12 cellular contexts compared by ENCODE assay signal in the genomic region with DNA sequence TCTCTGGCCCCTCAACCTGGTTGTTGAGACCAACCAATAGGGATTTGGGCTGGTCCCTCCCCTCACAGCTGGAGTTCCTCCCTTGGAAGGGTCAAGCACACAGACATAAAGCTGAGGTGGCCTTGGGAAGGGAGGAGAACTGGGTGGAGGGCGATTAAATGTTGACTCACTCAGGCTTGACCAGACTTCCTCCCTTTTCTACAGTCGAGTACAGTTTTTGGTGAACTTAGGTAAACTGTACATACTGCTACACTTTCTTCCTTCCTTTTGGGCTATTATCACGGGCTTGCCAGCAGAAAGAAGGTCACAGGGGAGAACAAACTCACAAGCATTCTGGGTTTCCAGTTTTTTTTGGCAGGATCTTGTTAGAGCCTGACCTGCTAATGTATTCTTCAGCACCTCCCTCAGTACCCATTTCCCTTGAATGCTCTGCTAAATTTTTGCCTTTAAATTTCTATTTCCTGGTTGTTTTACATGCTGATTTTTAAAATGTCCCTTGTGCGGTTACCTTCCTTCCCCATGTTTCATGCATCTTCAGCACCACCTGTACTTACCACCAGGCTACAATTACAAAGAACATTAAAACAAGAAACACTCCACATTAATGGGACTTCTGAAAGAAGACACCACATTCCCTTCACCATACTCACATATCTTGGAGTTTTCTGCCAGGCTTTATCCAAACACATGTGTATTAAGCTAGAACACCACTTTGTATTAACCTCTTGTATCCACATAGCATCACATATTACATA.
A peak's percentile ranks its signal among the peaks of the same experiment; 100 is the strongest.
DNase-seq lines count a peak whose midpoint lies in the region; ATAC-seq and TF ChIP-seq lines count a peak whose summit lies in the region.
"Had no signal": no experiment of that assay in that cellular context is flagged by ENCODE, and none has a peak within 500 bp of the region (broad histone marks: within the 10 kb centered on the region; RNA-seq: fewer than 3 reads in every experiment).

No MANE protein-coding gene starts in this region.

- H3K4me3 Mint-ChIP-seq in T-helper 17 cell, result no peak overlapping the region
- H3K4me3 Mint-ChIP-seq: neural crest cell, T-cell had no signal

- no peaks in the 10 kb centered on the region for H3K4me1 ChIP-seq in vagina

- ATAC-seq in T-helper 17 cell (peak; percentile 54), left cardiac atrium (peak; percentile 38 to 96)

- CTCF ChIA-PET in HEK293T (lab: Yijun Ruan, JAX), result no interaction called here

- POLR2A ChIA-PET in HEK293T (lab: Yijun Ruan, JAX), result no interaction called here

- no peaks in the 10 kb centered on the region for H3K27me3 ChIP-seq in vagina

- H3K4me3 ChIP-seq in skeletal muscle cell (ENCODE audit: low read depth, low read length) (no peak overlapping the region), vagina (no peak overlapping the region)

- intact Hi-C loops in left cardiac atrium (cut with DNase I) (no loop called here), vagina (cut with DNase I) (no loop called here)

- H3K27ac Mint-ChIP-seq in T-helper 17 cell, result no peak overlapping the region
- H3K27ac Mint-ChIP-seq: T-cell had no signal

- no peaks in the 10 kb centered on the region for H3K36me3 ChIP-seq in vagina

- H3K36me3 Mint-ChIP-seq in T-helper 17 cell (ENCODE audit: low read depth), result no peaks in the 10 kb centered on the region
- H3K36me3 Mint-ChIP-seq: T-cell had no signal

- H3K9me3 ChIP-seq in T-helper 17 cell (ENCODE audit: control insufficient read depth, low read length, poor library complexity, severe bottlenecking) (no peaks in the 10 kb centered on the region), vagina (no peaks in the 10 kb centered on the region)

- no peak for TF ChIP-seq CTCF in vagina (IDR thresholded peaks at IDR 0.05)

- H3K4me1 Mint-ChIP-seq in T-helper 17 cell, result no peaks in the 10 kb centered on the region

- peaks cover 5% of the 10 kb centered on the region for H3K27me3 Mint-ChIP-seq in T-helper 17 cell
- H3K27me3 Mint-ChIP-seq: T-cell had no signal

- no peak overlapping the region for H3K27ac ChIP-seq in vagina

- no peak for TF ChIP-seq POLR2A in vagina (IDR thresholded peaks at IDR 0.05)

- DNase-seq in H4 (ENCODE audit: low spot score), result peak; percentile 16
- no peak for DNase-seq in T-helper 17 cell
- DNase-seq in left cardiac atrium, result peak; percentile 39
- peak; percentile 22 for DNase-seq in skeletal muscle cell (ENCODE audit: low read depth)
- DNase-seq in T-helper 2 cell, result no peak
- no peak for DNase-seq in vagina (ENCODE audit: extremely low spot score in 2 of 2)
- DNase-seq in HEK293T (ENCODE audit: extremely low spot score), result no peak
- DNase-seq in NCI-H2227 (lab: John Stamatoyannopoulos, UW; ENCODE audit: unreplicated experiment), result no peak
- DNase-seq: activated gamma-delta T cell treated with Interleukin-2 at 50 U/mL for 16 hours, NCI-H1436, T-cell had no signal

TF ChIP-seq in HEK293T, 16 proteins besides CTCF, POLR2A, EP300 and RAD21:
- no peak for TF ChIP-seq LEF1 (IDR thresholded peaks at IDR 0.05; ENCODE audit: borderline replicate concordance)
- TF ChIP-seq ZNF384 (IDR thresholded peaks at IDR 0.05), result no peak

Comparison
In these comparisons a context has a peak if more than half of its experiments do, and no peak if none do; other contexts are left out.
1. DNase-seq: peak in H4 (single experiment), left cardiac atrium (single experiment) and skeletal muscle cell (single experiment); none in T-helper 17 cell (0 of 3), T-helper 2 cell (0 of 5), vagina (0 of 2), HEK293T (single experiment) and NCI-H2227 (single experiment).